ENCODE assay signal across 39 cellular contexts in the genomic region with DNA sequence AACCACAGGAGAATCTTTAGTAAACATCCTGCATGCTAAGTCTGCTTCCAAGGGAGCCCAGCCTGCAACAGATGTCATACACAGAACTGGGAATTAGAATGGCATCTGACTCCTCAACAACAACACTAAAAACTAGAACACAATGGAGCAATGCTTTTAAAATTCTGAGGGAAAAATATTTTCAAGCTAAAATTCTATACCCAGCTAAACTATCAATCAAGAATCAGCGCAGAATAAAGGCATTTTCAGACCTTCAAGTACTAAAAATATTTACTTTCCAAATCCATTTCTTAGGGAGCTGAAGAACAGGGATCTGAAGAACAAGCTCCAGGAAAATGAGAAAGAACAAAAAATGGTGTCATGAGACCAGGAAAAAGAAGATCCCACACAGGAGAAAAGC. TPM values are rescaled to one million over a fixed set of nuclear protein-coding genes. Genes with fewer than 3 reads are reported as not detected.
"Had no signal": no experiment of that assay in that cellular context is flagged by ENCODE, and none has a peak within 500 bp of the region (broad histone marks: within the 10 kb centered on the region; RNA-seq: fewer than 3 reads in every experiment).

No MANE protein-coding gene starts in this region.

- DNase-seq: Karpas-422, Kasumi-1, MG63, MM.1S, MV-4-11, NCI-H1048, NCI-H1092, NCI-H1092 treated with DMSO at 0.1 percent for 48 hours, NCI-H1105, NCI-H1105 treated with DMSO at 0.1 percent for 48 hours, NCI-H1417, NCI-H1417 treated with DMSO at 0.1 percent for 48 hours, NCI-H1436, NCI-H1436 treated with DMSO at 0.1 percent for 48 hours, NCI-H146, NCI-H1694, NCI-H1694 treated with DMSO at 0.1 percent for 48 hours, NCI-H187, NCI-H187 treated with DMSO at 0.1 percent for 48 hours, NCI-H1930, NCI-H2029, NCI-H2029 treated with DMSO at 0.1 percent for 48 hours, NCI-H2081, NCI-H2081 treated with DMSO at 0.1 percent for 48 hours, NCI-H2107, NCI-H2171, NCI-H2171 treated with DMSO at 0.1 percent for 48 hours, NCI-H2227 treated with DMSO at 0.1 percent for 48 hours, NCI-H226, NCI-H345, NCI-H446, NCI-H446 treated with DMSO at 0.1 percent for 48 hours, NCI-H510A, NCI-H510A treated with DMSO at 0.1 percent for 48 hours, NCI-H524, NCI-H524 treated with DMSO at 0.1 percent for 48 hours had no signal

- H3K4me3 ChIP-seq: MG63 had no signal

- H3K36me3 ChIP-seq: MG63 had no signal

RNA-seq across cellular contexts. Expression of a gene that starts 46.9 kb away (rescaled TPM):
- total RNA-seq: LHCN-M2, M059J, MCF 10A had no signal
